8 cellular contexts compared by ENCODE assay signal in the genomic region with DNA sequence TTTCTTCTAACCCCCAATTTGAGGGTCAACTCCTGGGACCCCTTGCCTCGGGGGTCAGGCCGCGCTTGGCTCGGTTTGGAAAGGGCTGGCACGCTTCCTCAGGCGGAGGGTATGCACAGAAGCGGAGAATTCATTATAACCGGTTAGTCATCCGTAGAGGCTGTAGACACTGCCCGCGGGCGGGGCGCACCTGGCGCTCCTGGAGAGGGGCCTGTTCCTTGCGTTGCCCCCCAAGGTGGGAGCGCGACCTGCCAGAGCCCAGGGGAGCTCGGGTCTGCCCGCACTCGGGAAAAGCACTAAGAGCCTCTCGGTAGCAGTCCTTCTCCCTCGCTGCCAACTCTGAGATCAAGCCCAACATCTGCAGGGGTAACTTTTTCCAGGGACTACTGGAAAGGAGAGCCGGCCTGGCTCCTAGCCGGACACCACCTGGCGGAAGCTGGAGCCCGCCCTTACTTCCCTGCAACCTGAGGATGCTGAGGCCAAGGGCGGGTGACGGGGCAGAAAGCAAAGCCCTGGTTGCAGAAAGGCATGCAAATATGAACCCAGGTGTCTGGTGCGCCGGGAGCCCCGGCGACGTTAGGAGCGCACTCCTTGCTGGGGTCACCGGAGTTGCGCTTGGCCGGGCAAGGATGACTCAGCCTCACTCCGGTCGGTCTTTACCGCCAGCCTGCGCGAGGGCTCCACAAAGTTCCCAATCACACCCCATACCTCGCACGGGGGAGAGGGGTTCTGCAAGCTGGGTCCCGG. TPM values are rescaled to one million over a fixed set of nuclear protein-coding genes. Genes with fewer than 3 reads are reported as not detected.
DNase-seq lines count a peak whose midpoint lies in the region; ATAC-seq and TF ChIP-seq lines count a peak whose summit lies in the region.

No MANE protein-coding gene starts in this region.

- DNase-seq in DMS79 (lab: John Stamatoyannopoulos, UW) (peak; percentile 22), H7 (peak; percentile 83), Panc1 (ENCODE audit: low read depth, low spot score) (no peak), kidney epithelial cell (ENCODE audit: low read depth) (peak; percentile 23), mesenteric fat pad (ENCODE audit: low spot score) (no peak), MV-4-11 (lab: John Stamatoyannopoulos, UW) (no peak)
- DNase-seq in naive thymus-derived CD8-positive, alpha-beta T cell = no peak
- no peak for DNase-seq in activated naive CD4-positive, alpha-beta T cell (lab: John Stamatoyannopoulos, UW)

- no TSS peak for BruUV-seq in Panc1 (replicated peaks; lab: Mats Ljungman, UMichigan)

- peaks cover 35 to 75% (median 45%) of the 10 kb centered on the region in 5 donors for H3K27me3 Mint-ChIP-seq in naive thymus-derived CD8-positive, alpha-beta T cell

- peaks cover 2 to 11% (median 8%) of the 10 kb centered on the region in 4 donors for H3K4me1 Mint-ChIP-seq in naive thymus-derived CD8-positive, alpha-beta T cell

- H3K27ac Mint-ChIP-seq in naive thymus-derived CD8-positive, alpha-beta T cell = no peak overlapping the region

- no peaks in the 10 kb centered on the region for H3K36me3 ChIP-seq in H7 (replicated peaks; ENCODE audit: control insufficient read depth, insufficient read depth, low read length)
- H3K36me3 ChIP-seq in Panc1 (ENCODE audit: control insufficient read depth, insufficient read depth, low read length) = no peaks in the 10 kb centered on the region
- H3K36me3 ChIP-seq in kidney epithelial cell (ENCODE audit: control insufficient read depth, insufficient read depth, low read length) = no peaks in the 10 kb centered on the region

- H3K36me3 Mint-ChIP-seq in naive thymus-derived CD8-positive, alpha-beta T cell = peaks cover 0 to 10% (median 4%) of the 10 kb centered on the region in 3 donors

- H3K9me3 Mint-ChIP-seq in naive thymus-derived CD8-positive, alpha-beta T cell = peaks cover 0 to 11% (median 0%) of the 10 kb centered on the region in 9 donors

- no peaks in the 10 kb centered on the region for H3K9me3 ChIP-seq in Panc1 (ENCODE audit: control insufficient read depth, insufficient read depth, low read depth, low read length)

- H3K27me3 ChIP-seq in H7 (ENCODE audit: control insufficient read depth, insufficient read depth, low read length) (peaks cover 57% of the 10 kb centered on the region), Panc1 (ENCODE audit: control insufficient read depth, insufficient read depth, low read length) (peaks cover 18% of the 10 kb centered on the region), kidney epithelial cell (ENCODE audit: control insufficient read depth, insufficient read depth, low read length) (peaks cover 9% of the 10 kb centered on the region)

- POLR2A ChIA-PET in Panc1 (lab: Charles Lee) = no interaction called here
- POLR2A ChIA-PET in naive thymus-derived CD8-positive, alpha-beta T cell (lab: Charles Lee) = no interaction called here

- intact Hi-C loops in Panc1 (cut with micrococcal nuclease; ENCODE audit: unreplicated experiment) = loop anchor here (10.0 kb wide), 1 partner anchor 166 kb away; no protein-coding TSS in a partner anchor

- ATAC-seq in Panc1 = peak; percentile 44; the same call in 1 of the 2 replicates
- no peak for ATAC-seq in naive thymus-derived CD8-positive, alpha-beta T cell

- 0 out of 2 replicates have a peak, but pooled peaks cover 2% of the 10 kb centered on the region for H3K4me1 ChIP-seq in Panc1 (ENCODE audit: control insufficient read depth, insufficient read depth, low read length)

- TF ChIP-seq CTCF in Panc1 (IDR thresholded peaks at IDR 0.05) (no peak), kidney epithelial cell (IDR thresholded peaks at IDR 0.05; ENCODE audit: insufficient read depth, low read length, poor library complexity, severe bottlenecking) (peak; percentile 24)

- CTCF ChIA-PET in Panc1 (lab: Charles Lee) = no interaction called here

- no peak overlapping the region for H3K27ac ChIP-seq in Panc1 (ENCODE audit: low read length)

- H3K4me3 ChIP-seq in H7 (ENCODE audit: insufficient read depth, low read depth, low read length) = peak overlapping the region; percentile 67
- peak overlapping the region; percentile 14 to 15; a peak in 2 of 4 replicates for H3K4me3 ChIP-seq in Panc1 (ENCODE audit: low read depth in 2 of 2, low read length in 2 of 2)
- peak overlapping the region; percentile 54 for H3K4me3 ChIP-seq in kidney epithelial cell (ENCODE audit: low read depth, low read length)

- H3K4me3 Mint-ChIP-seq in naive thymus-derived CD8-positive, alpha-beta T cell = peak overlapping the region in 3 of 10 donors; percentile 10 to 63 (median 53)

- in situ Hi-C loops in Panc1 (cut with HindIII; ENCODE audit: low pct_unique_long_range_greater_than_20kb, low sequenced_read_pairs) = no loop called here

RNA-seq across cellular contexts. Expression of gene CACNA2D3, which starts 1.5 kb away (rescaled TPM):
- total RNA-seq in H7 (2014; rRNA removed; shearing (Covaris generic)) = 1.6 TPM in 2 replicates
- 0.41 TPM for total RNA-seq in Panc1 (2021; ENCODE audit: unreplicated experiment)
- not detected for polyA plus RNA-seq in Panc1 (2012; ENCODE audit: insufficient read length)
- 0.17 and 0.55 TPM in 2 replicates for total RNA-seq in kidney epithelial cell
- total RNA-seq in naive thymus-derived CD8-positive, alpha-beta T cell = not detected
- not detected for polyA plus RNA-seq in naive thymus-derived CD8-positive, alpha-beta T cell
- total RNA-seq in mesenteric fat pad = 0.48 TPM

Comparison
In these comparisons a context has a peak if more than half of its experiments do, and no peak if none do; other contexts are left out.
1. DNase-seq: peak in DMS79 (single experiment), H7 (single experiment) and kidney epithelial cell (single experiment); none in Panc1 (single experiment), naive thymus-derived CD8-positive, alpha-beta T cell (0 of 10), mesenteric fat pad (single experiment), activated naive CD4-positive, alpha-beta T cell (0 of 4) and MV-4-11 (single experiment).
2. H3K4me3 ChIP-seq: peak in every context shown above with its lines; median percentile 67 in H7; 54 in kidney epithelial cell; 14 in Panc1.